ENCODE assay signal across 8 cellular contexts in genomic region chr3:38003371-38003816, GRCh38. TPM values are rescaled to one million over a fixed set of nuclear protein-coding genes. Genes with fewer than 3 reads are reported as not detected.
DNase-seq lines count a peak whose midpoint lies in the region; ATAC-seq and TF ChIP-seq lines count a peak whose summit lies in the region.

No MANE protein-coding gene starts in this region.

- H3K27me3 ChIP-seq in Panc1 (ENCODE audit: control insufficient read depth, insufficient read depth, low read length), result no peaks in the 10 kb centered on the region

- CTCF ChIA-PET in Panc1 (lab: Charles Lee), result interaction anchor here (0.9 kb wide), 1 partner anchor 56 kb away, joined by 4 read pairs; no protein-coding TSS in a partner anchor

- H3K27ac ChIP-seq in Panc1 (ENCODE audit: low read length), result no peak overlapping the region

- in situ Hi-C loops in Panc1 (cut with HindIII; ENCODE audit: low pct_unique_long_range_greater_than_20kb, low sequenced_read_pairs), result no loop called here

- peak; percentile 56 for ATAC-seq in Panc1
- peak; percentile 39 to 55 for ATAC-seq in activated naive CD4-positive, alpha-beta T cell treated with anti-CD3 and anti-CD28 coated beads, Interleukin-2, amount 50 U/mL, for 72 hours
- ATAC-seq in Right ventricle myocardium superior (ENCODE audit: poor library complexity), result peak; percentile 59
- no peak for ATAC-seq in HG03460 (IDR thresholded peaks at IDR 0.05; ENCODE audit: unreplicated experiment)

- intact Hi-C loops in Panc1 (cut with micrococcal nuclease; ENCODE audit: unreplicated experiment), result no loop called here
- intact Hi-C loops in Right ventricle myocardium superior (cut with DNase I), result no loop called here
- intact Hi-C loops in posterior cingulate gyrus (cut with DNase I), result loop anchor here (1.0 to 10.0 kb wide), 3 partner anchors 28 to 161 kb away; partner anchors contain the start of gene OXSR1

- no peak overlapping the region for H3K4me3 ChIP-seq in Panc1 (ENCODE audit: low read depth in 2 of 2, low read length in 2 of 2)

- no peaks in the 10 kb centered on the region for H3K36me3 ChIP-seq in Panc1 (ENCODE audit: control insufficient read depth, insufficient read depth, low read length)

- DNase-seq in SKM-1 (lab: John Stamatoyannopoulos, UW; ENCODE audit: unreplicated experiment), result peak; percentile 18
- DNase-seq in SKM-1 treated with dmso at 0.1 percent for 144 hours (lab: John Stamatoyannopoulos, UW; ENCODE audit: unreplicated experiment), result no peak
- DNase-seq in Panc1 (ENCODE audit: low read depth, low spot score), result no peak
- peak in 1 of 2 donors; percentile 72 for DNase-seq in activated naive CD4-positive, alpha-beta T cell treated with anti-CD3 and anti-CD28 coated beads, Interleukin-2, amount 50 U/mL, for 72 hours (ENCODE audit: low spot score in 2 of 2)
- peak; percentile 81 for DNase-seq in Right ventricle myocardium superior
- DNase-seq in posterior cingulate gyrus, result peak; percentile 63 to 97 (median 79)
- no peak for DNase-seq in mesenteric fat pad (ENCODE audit: low spot score)

- POLR2A ChIA-PET in Panc1 (lab: Charles Lee), result no interaction called here

- H3K27ac Mint-ChIP-seq in activated naive CD4-positive, alpha-beta T cell treated with anti-CD3 and anti-CD28 coated beads, Interleukin-2, amount 50 U/mL, for 72 hours, result peak overlapping the region in 1 of 2 donors; percentile 6

- H3K4me1 ChIP-seq in Panc1 (ENCODE audit: control insufficient read depth, insufficient read depth, low read length), result 0 out of 2 replicates have a peak, but pooled peaks cover under 1% of the 10 kb centered on the region

- no TSS peak for BruUV-seq in Panc1 (replicated peaks; lab: Mats Ljungman, UMichigan)

- no peaks in the 10 kb centered on the region for H3K9me3 Mint-ChIP-seq in activated naive CD4-positive, alpha-beta T cell treated with anti-CD3 and anti-CD28 coated beads, Interleukin-2, amount 50 U/mL, for 72 hours

- TF ChIP-seq CTCF in Panc1 (IDR thresholded peaks at IDR 0.05), result peak; percentile 90

- no peaks in the 10 kb centered on the region for H3K9me3 ChIP-seq in Panc1 (ENCODE audit: control insufficient read depth, insufficient read depth, low read depth, low read length)

- H3K36me3 Mint-ChIP-seq in activated naive CD4-positive, alpha-beta T cell treated with anti-CD3 and anti-CD28 coated beads, Interleukin-2, amount 50 U/mL, for 72 hours, result no peaks in the 10 kb centered on the region

RNA-seq across cellular contexts. Expression of gene VILL, which starts 12.8 kb away (rescaled TPM):
- 5.7 TPM for total RNA-seq in Panc1 (2021; ENCODE audit: unreplicated experiment)
- polyA plus RNA-seq in Panc1 (2012; ENCODE audit: insufficient read length), result 6.9 TPM
- total RNA-seq in activated naive CD4-positive, alpha-beta T cell treated with anti-CD3 and anti-CD28 coated beads, Interleukin-2, amount 50 U/mL, for 72 hours, result 10 to 100 TPM; 13.2 to 13.8 TPM
- 4.0 TPM for total RNA-seq in Right ventricle myocardium superior
- 4.3 TPM for total RNA-seq in mesenteric fat pad

RNA-seq across cellular contexts. Expression of gene PLCD1, which starts 26.0 kb away (rescaled TPM):
- total RNA-seq in Panc1 (2021; ENCODE audit: unreplicated experiment) (1.8 TPM), Right ventricle myocardium superior (8.5 TPM), mesenteric fat pad (18.5 TPM)
- polyA plus RNA-seq in Panc1 (2012; ENCODE audit: insufficient read length), result 2.1 TPM
- total RNA-seq in activated naive CD4-positive, alpha-beta T cell treated with anti-CD3 and anti-CD28 coated beads, Interleukin-2, amount 50 U/mL, for 72 hours, result 10 to 100 TPM; 10.0 to 18.5 TPM

RNA-seq across cellular contexts. Expression of gene DLEC1, which starts 35.6 kb away (rescaled TPM):
- total RNA-seq in Panc1 (2021; ENCODE audit: unreplicated experiment) (not detected), Right ventricle myocardium superior (0.16 TPM), mesenteric fat pad (1.9 TPM)
- polyA plus RNA-seq in Panc1 (2012; ENCODE audit: insufficient read length), result not detected
- total RNA-seq in activated naive CD4-positive, alpha-beta T cell treated with anti-CD3 and anti-CD28 coated beads, Interleukin-2, amount 50 U/mL, for 72 hours, result 1 to 10 TPM in 1 of 2 donors, under 1 TPM in 1; 0.18 to 1.9 TPM

Comparison
In these comparisons a context has a peak if more than half of its experiments do, and no peak if none do; other contexts are left out.
1. DNase-seq: peak in SKM-1 (single experiment), Right ventricle myocardium superior (single experiment) and posterior cingulate gyrus (10 of 10); none in SKM-1 treated with dmso at 0.1 percent for 144 hours (single experiment), Panc1 (single experiment) and mesenteric fat pad (single experiment).